Comparison of ENCODE assay signal across 13 cellular contexts in genomic region chr10:101961591-101962498, GRCh38.
A peak's percentile ranks its signal among the peaks of the same experiment; 100 is the strongest.
DNase-seq lines count a peak whose midpoint lies in the region; ATAC-seq, FAIRE-seq and TF ChIP-seq lines count a peak whose summit lies in the region.
"Had no signal": no experiment of that assay in that cellular context is flagged by ENCODE, and none has a peak within 500 bp of the region (broad histone marks: within the 10 kb centered on the region; RNA-seq: fewer than 3 reads in every experiment).

No MANE protein-coding gene starts in this region.

- no peak overlapping the region for H2AK9ac ChIP-seq in IMR-90 (replicated peaks; ENCODE audit: low read depth, low read length, poor library complexity)

- no peak for TF ChIP-seq POLR2A in IMR-90 (IDR thresholded peaks at IDR 0.05; ENCODE audit: low read depth, low read length)

- H3K27ac ChIP-seq in IMR-90 (ENCODE audit: insufficient read depth, low read length), result no peak overlapping the region
- no peak overlapping the region for H3K27ac ChIP-seq in mesendoderm (ENCODE audit: low read depth, low read length)

- WGBS in IMR-90 (ENCODE audit: extremely low coverage in 2 of 2, insufficient read length in 1 of 2), 2 experiments, result no CpG with 5 or more reads among the region's 5 CpGs
- WGBS in mesendoderm (ENCODE audit: extremely low coverage, insufficient coverage, low lambda C conversion rate), result no CpG with 5 or more reads among the region's 5 CpGs

- intact Hi-C loops in IMR-90 (cut with micrococcal nuclease), result no loop called here

- ATAC-seq in IMR-90 (ENCODE audit: low read depth), result peak; percentile 77

- H3K18ac ChIP-seq in IMR-90 (ENCODE audit: low read depth, low read length), result no peak overlapping the region
- H3K18ac ChIP-seq in mesendoderm (ENCODE audit: low read length), result no peak overlapping the region

- no TSS peak for BruUV-seq in IMR-90 (replicated peaks; lab: Mats Ljungman, UMichigan)

- H2BK15ac ChIP-seq in IMR-90 (ENCODE audit: low read depth, low read length) (no peak overlapping the region; the same call in 2 of the 3 replicates), mesendoderm (replicated peaks; ENCODE audit: low read depth) (no peak overlapping the region)

- H2BK5ac ChIP-seq in IMR-90 (ENCODE audit: low read depth, low read length, poor library complexity, severe bottlenecking) (no peak overlapping the region), mesendoderm (ENCODE audit: low read length) (no peak overlapping the region)

- H3K36me3 ChIP-seq in IMR-90 (ENCODE audit: control insufficient read depth, insufficient read depth, low read length), result 0 out of 2 replicates have a peak, but pooled peaks cover 2% of the 10 kb centered on the region
- H3K36me3 ChIP-seq in bronchial epithelial cell (ENCODE audit: control insufficient read depth, insufficient read depth, low read length), result no peaks in the 10 kb centered on the region
- no peaks in the 10 kb centered on the region for H3K36me3 ChIP-seq in mesendoderm (ENCODE audit: control insufficient read depth, insufficient read depth, low read length)

- H3K9me3 ChIP-seq in IMR-90 (ENCODE audit: control insufficient read depth, insufficient read depth, low read length), result no peaks in the 10 kb centered on the region

- 0 out of 2 replicates have a peak overlapping the region, but pooled peaks have one; percentile 26 for H3K14ac ChIP-seq in IMR-90 (replicated peaks; ENCODE audit: low read depth, low read length)

- no peak overlapping the region for H3K56ac ChIP-seq in IMR-90 (ENCODE audit: extremely low read depth, insufficient read depth, low read length)
- H3K56ac ChIP-seq in mesendoderm (ENCODE audit: low read length), result no peak overlapping the region

- H3K79me1 ChIP-seq in IMR-90 (ENCODE audit: low read depth in 1 of 2, low read length in 2 of 2) (peaks cover 9 to 14% of the 10 kb centered on the region in 2 experiments; a peak in 3 of 4 replicates), mesendoderm (ENCODE audit: low read length) (no peaks in the 10 kb centered on the region)

- H3K23ac ChIP-seq in IMR-90 (ENCODE audit: low read depth, low read length) (no peak overlapping the region), mesendoderm (ENCODE audit: low read length) (no peak overlapping the region)

- H4K5ac ChIP-seq in IMR-90 (ENCODE audit: low read depth, low read length) (no peak overlapping the region), mesendoderm (ENCODE audit: low read length) (no peak overlapping the region)

- 0 out of 2 replicates have a peak overlapping the region, but pooled peaks have one; percentile 17 for H2BK20ac ChIP-seq in IMR-90 (ENCODE audit: low read depth, low read length)

- TF ChIP-seq CTCF in IMR-90 (conservative IDR thresholded peaks at IDR 0.05; ENCODE audit: low read depth, low read length), result no peak
- no peak for TF ChIP-seq CTCF in bronchial epithelial cell (IDR thresholded peaks at IDR 0.05; ENCODE audit: insufficient read depth, low read length, severe bottlenecking)

- no peak for FAIRE-seq in bronchial epithelial cell (lab: Jason Lieb, UNC)

- H3K9me1 ChIP-seq in IMR-90 (ENCODE audit: insufficient read depth, low read length), result peaks cover 3% of the 10 kb centered on the region; the same call in 1 of the 2 replicates

- H3K4me2 ChIP-seq in IMR-90 (ENCODE audit: low read depth, low read length), result no peak overlapping the region
- H3K4me2 ChIP-seq in mesendoderm (ENCODE audit: low read length), result no peak overlapping the region

- dilution Hi-C loops in IMR-90 (cut with HindIII; ENCODE audit: low sequenced_read_pairs, unreplicated experiment), result no loop called here

- CTCF ChIA-PET in IMR-90 (lab: Yijun Ruan, JAX), result interaction anchor here (0.6 to 1.0 kb wide), 2 partner anchors 72 to 121 kb away, joined by 3 read pairs; no protein-coding TSS in a partner anchor

- H3K27me3 ChIP-seq in IMR-90 (ENCODE audit: control insufficient read depth, insufficient read depth, low read length), result no peaks in the 10 kb centered on the region
- H3K27me3 ChIP-seq in bronchial epithelial cell (ENCODE audit: control insufficient read depth, insufficient read depth, low read length), result no peaks in the 10 kb centered on the region
- H3K27me3 ChIP-seq in mesendoderm (ENCODE audit: insufficient read depth, low read length, poor library complexity), result no peaks in the 10 kb centered on the region

- H3K9ac ChIP-seq in IMR-90 (ENCODE audit: low read depth, low read length), result no peak overlapping the region
- no peak overlapping the region for H3K9ac ChIP-seq in mesendoderm (ENCODE audit: low read length)

- H3K4ac ChIP-seq in IMR-90 (ENCODE audit: low read depth, low read length), result peak overlapping the region; percentile 50
- no peak overlapping the region for H3K4ac ChIP-seq in mesendoderm (ENCODE audit: low read depth, low read length)

- no peak overlapping the region for H2AFZ ChIP-seq in IMR-90 (replicated peaks; ENCODE audit: low read length, poor library complexity)

- H3K4me1 ChIP-seq in IMR-90 (ENCODE audit: control insufficient read depth, insufficient read depth, low read length) (peaks cover 3% of the 10 kb centered on the region; the same call in 1 of the 2 replicates), mesendoderm (ENCODE audit: control insufficient read depth, low read depth, low read length) (peaks cover 5% of the 10 kb centered on the region)

- no peak for TF ChIP-seq RAD21 in IMR-90 (IDR thresholded peaks at IDR 0.05; ENCODE audit: low read length)

- H2BK120ac ChIP-seq in IMR-90 (ENCODE audit: low read depth, low read length), result no peak overlapping the region
- no peak overlapping the region for H2BK120ac ChIP-seq in mesendoderm (ENCODE audit: low read depth, low read length)

- H4K20me1 ChIP-seq in IMR-90 (ENCODE audit: insufficient read depth, low read length), result peaks cover 3% of the 10 kb centered on the region; the same call in 1 of the 2 replicates

- H2AK5ac ChIP-seq in IMR-90 (ENCODE audit: low read depth, low read length) (peak overlapping the region; percentile 41; the same call in 1 of the 2 replicates), mesendoderm (ENCODE audit: low read length) (no peak overlapping the region)

- POLR2A ChIA-PET in IMR-90 (lab: Charles Lee; ENCODE audit: unreplicated experiment), result interaction anchor here (0.7 to 0.9 kb wide), 2 partner anchors 20 to 21 kb away, joined by 4 to 7 read pairs; no protein-coding TSS in a partner anchor

- peak; percentile 24 for DNase-seq in AG08396 (ENCODE audit: low spot score)
- DNase-seq in IMR-90, result peak; percentile 41
- peak; percentile 12 for DNase-seq in bronchial epithelial cell (ENCODE audit: low read depth)
- peak; percentile 29 for DNase-seq in kidney tubule cell (ENCODE audit: low spot score)
- no peak for DNase-seq in SIG-M5 treated with dmso at 0.1 percent for 504 hours (lab: John Stamatoyannopoulos, UW; ENCODE audit: unreplicated experiment)
- no peak for DNase-seq in mesendoderm
- no peak for DNase-seq in T-helper 1 cell
- no peak for DNase-seq in GF-D8 (lab: John Stamatoyannopoulos, UW)
- DNase-seq: activated CD8-positive, alpha-beta memory T cell treated with anti-CD3 and anti-CD28 coated beads, Interleukin-2, amount 50 U/mL, for 48 hours; CD4-positive, CD25-positive, alpha-beta regulatory T cell; stimulated activated CD4-positive, alpha-beta T cell treated with anti-CD3 and anti-CD28 coated beads, Interleukin-2, amount 100 ng/mL, for 24 hours; substantia nigra; T1000 had no signal

- H4K91ac ChIP-seq in IMR-90 (ENCODE audit: insufficient read depth, low read depth, low read length), result no peak overlapping the region

- H3K4me3 ChIP-seq in IMR-90 (ENCODE audit: insufficient read depth, low read depth, low read length) (no peak overlapping the region), bronchial epithelial cell (ENCODE audit: low read depth, low read length) (no peak overlapping the region), mesendoderm (ENCODE audit: low read length) (no peak overlapping the region)

- H3K79me2 ChIP-seq in mesendoderm (ENCODE audit: control insufficient read depth, insufficient read depth, low read length), result no peaks in the 10 kb centered on the region

- H4K8ac ChIP-seq in IMR-90 (ENCODE audit: low read depth in 2 of 2, low read length in 2 of 2), result peak overlapping the region in 1 of 2 experiments; percentile 22; a peak in 1 of 4 replicates
- no peak overlapping the region for H4K8ac ChIP-seq in mesendoderm (ENCODE audit: low read depth, low read length)

- in situ Hi-C loops in IMR-90 (cut with MboI; ENCODE audit: low sequenced_read_pairs), result no loop called here

TF ChIP-seq in IMR-90, 13 proteins besides CTCF, POLR2A, EP300 and RAD21:
- TF ChIP-seq USF2 (IDR thresholded peaks at IDR 0.05; ENCODE audit: low read depth, low read length) (peak; percentile 57; the same call in 1 of the 2 replicates), RFX5 (IDR thresholded peaks at IDR 0.05; ENCODE audit: low read depth, low read length) (no peak), CEBPB (IDR thresholded peaks at IDR 0.05; ENCODE audit: low read depth, low read length) (peak; percentile 40; the same call in 1 of the 2 replicates)

Comparison
In these comparisons a context has a peak if more than half of its experiments do, and no peak if none do; other contexts are left out.
1. DNase-seq: peak in AG08396 (single experiment), IMR-90 (single experiment), bronchial epithelial cell (single experiment) and kidney tubule cell (single experiment); none in SIG-M5 treated with dmso at 0.1 percent for 504 hours (single experiment), mesendoderm (single experiment), T-helper 1 cell (0 of 5) and GF-D8 (single experiment).